ENCODE assay signal across 1 cellular context in the genomic region with DNA sequence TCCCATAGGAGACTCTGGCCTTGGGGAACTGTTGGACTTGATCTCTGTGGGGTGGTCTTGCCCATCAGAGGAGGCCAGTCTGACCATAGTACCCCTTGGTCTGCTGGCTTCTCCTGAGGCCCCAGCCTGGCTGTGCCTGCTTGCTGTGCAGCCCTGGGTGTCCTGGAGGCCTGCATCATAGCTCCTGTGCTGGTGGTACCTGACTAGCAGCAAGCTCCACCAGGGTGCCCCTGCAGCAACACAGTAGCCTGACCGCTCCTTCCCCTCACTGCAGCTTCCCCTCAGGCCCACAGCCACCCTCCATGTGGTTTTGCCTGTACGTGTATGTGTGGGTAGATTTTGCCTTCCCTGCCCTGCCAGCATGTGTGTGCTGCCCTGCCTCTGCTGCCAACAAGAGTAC.
TF ChIP-seq lines count a peak whose summit lies in the region.

No MANE protein-coding gene starts in this region.

TF ChIP-seq in HepG2, 621 proteins besides CTCF, POLR2A, EP300 and RAD21:
- no peak for TF ChIP-seq IRX3 (CRISPR knock-in tag; IDR thresholded peaks at IDR 0.05; ENCODE audit: borderline replicate concordance, low read depth)
- TF ChIP-seq ZBTB10 (CRISPR knock-in tag; IDR thresholded peaks at IDR 0.05; ENCODE audit: borderline replicate concordance): no peak
- no peak for TF ChIP-seq ZNF335 (CRISPR knock-in tag; IDR thresholded peaks at IDR 0.05)
